Comparison of ENCODE assay signal across 13 cellular contexts in genomic region chr2:163011035-163011434, GRCh38.
"Had no signal": no experiment of that assay in that cellular context is flagged by ENCODE, and none has a peak within 500 bp of the region (broad histone marks: within the 10 kb centered on the region; RNA-seq: fewer than 3 reads in every experiment).

No MANE protein-coding gene starts in this region.

- DNase-seq: activated B cell treated with CpG ODN at 0.5 μM for 24 hours; activated CD4-positive, alpha-beta T cell treated with anti-CD3 and anti-CD28 coated beads for 48 hours; activated CD8-positive, alpha-beta T cell treated with anti-CD3 and anti-CD28 coated beads for 36 hours; activated gamma-delta T cell; activated T-cell treated with anti-CD3 and anti-CD28 coated beads, Interleukin-2, amount 50 U/mL, for 72 hours; caudate nucleus; left colon; right cardiac atrium; stimulated activated CD4-positive, alpha-beta T cell treated with anti-CD3 and anti-CD28 coated beads, Interleukin-15, amount 100 ng/mL, for 24 hours; stimulated activated CD4-positive, alpha-beta T cell treated with anti-CD3 and anti-CD28 coated beads, Interleukin-4, amount 100 ng/mL, for 1 hour; stimulated activated naive CD4-positive, alpha-beta T cell had no signal

- ATAC-seq: activated CD8-positive, alpha-beta T cell treated with anti-CD3 and anti-CD28 coated beads for 36 hours; activated naive CD4-positive, alpha-beta T cell treated with anti-CD3 and anti-CD28 coated beads, Interleukin-2, amount 50 U/mL, for 72 hours; activated T-cell treated with anti-CD3 and anti-CD28 coated beads, Interleukin-2, amount 50 U/mL, for 72 hours; esophagus mucosa; left colon; right cardiac atrium had no signal
